Comparison of ENCODE assay signal across 1 cellular context in the genomic region with DNA sequence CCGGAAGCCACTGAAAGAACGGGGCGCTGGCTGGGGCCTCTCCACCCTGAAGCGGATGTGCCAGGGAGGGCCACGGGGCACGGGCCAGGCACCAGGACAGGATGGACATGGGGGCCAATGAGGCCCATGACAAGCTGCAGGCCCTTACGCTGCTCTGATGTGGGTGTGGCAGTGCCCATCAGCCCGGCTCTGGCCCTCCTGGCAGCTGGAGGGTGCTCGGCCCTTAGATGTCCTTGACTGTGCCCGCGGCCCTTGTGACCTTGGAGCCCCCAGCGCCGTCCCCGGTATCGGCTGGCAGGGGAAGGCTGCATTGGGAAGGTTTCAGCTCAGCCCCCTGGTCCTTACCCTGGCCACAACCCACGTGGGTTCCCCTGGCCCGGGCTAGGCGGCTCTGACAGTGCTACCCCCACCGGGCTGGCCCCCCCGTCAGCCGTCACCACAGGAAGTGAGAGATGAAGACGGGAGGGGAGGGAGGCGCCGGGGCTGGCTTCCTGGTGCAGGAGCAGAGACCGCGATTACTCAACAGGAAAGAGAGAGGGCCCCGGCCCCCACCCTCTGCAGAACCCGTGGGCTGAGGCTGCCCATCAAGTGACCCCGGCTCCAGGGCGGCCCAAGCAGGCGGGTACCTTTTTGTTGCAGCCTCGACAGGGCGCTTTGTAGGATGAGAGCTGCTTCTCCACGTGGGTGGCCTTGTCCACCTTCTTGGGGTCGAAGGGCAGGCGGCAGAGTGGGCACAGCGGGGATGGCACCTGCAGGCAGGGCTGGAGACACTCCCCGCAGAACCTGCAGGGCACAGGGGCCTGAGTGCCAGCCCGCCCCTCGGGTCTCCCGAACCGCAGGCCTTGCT.
TF ChIP-seq lines count a peak whose summit lies in the region.

No MANE protein-coding gene starts in this region.

TF ChIP-seq in endothelial cell of umbilical vein, 7 proteins besides CTCF, POLR2A, EP300 and RAD21:
- TF ChIP-seq, protein P1, sequence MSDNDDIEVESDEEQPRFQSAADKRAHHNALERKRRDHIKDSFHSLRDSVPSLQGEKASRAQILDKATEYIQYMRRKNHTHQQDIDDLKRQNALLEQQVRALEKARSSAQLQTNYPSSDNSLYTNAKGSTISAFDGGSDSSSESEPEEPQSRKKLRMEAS (IDR thresholded peaks at IDR 0.05; ENCODE audit: insufficient read depth, insufficient read length) = peak; percentile 71
- peak; percentile 86 for TF ChIP-seq FOS (IDR thresholded peaks at IDR 0.05; ENCODE audit: borderline replicate concordance, insufficient read depth, low read length)
- peak; percentile 96 for TF ChIP-seq POLR2AphosphoS5 (IDR thresholded peaks at IDR 0.05; ENCODE audit: insufficient read depth, low read depth, low read length)
- TF ChIP-seq MYC (IDR thresholded peaks at IDR 0.05; ENCODE audit: low read depth, low read length) = no peak
